In genomic region chr3:4587061-4587837, GRCh38 we compare ENCODE assay signal across 20 cellular contexts.
DNase-seq lines count a peak whose midpoint lies in the region; ATAC-seq, FAIRE-seq and TF ChIP-seq lines count a peak whose summit lies in the region.
"Had no signal": no experiment of that assay in that cellular context is flagged by ENCODE, and none has a peak within 500 bp of the region (broad histone marks: within the 10 kb centered on the region; RNA-seq: fewer than 3 reads in every experiment).

No MANE protein-coding gene starts in this region.

- H4K20me1 ChIP-seq in K562 (replicated peaks; ENCODE audit: control insufficient read depth, insufficient read depth, low read length) = no peaks in the 10 kb centered on the region; the same call in 1 of the 2 replicates

- H3K9me3 ChIP-seq in K562 (replicated peaks; ENCODE audit: control insufficient read depth, insufficient read depth, low read depth, low read length) (no peaks in the 10 kb centered on the region), sigmoid colon (no peaks in the 10 kb centered on the region)
- H3K9me3 ChIP-seq: Caco-2, mucosa of descending colon, pancreas had no signal

- DNase-seq in activated CD4-positive, alpha-beta memory T cell treated with anti-CD3 and anti-CD28 coated beads for 36 hours = peak; percentile 67
- no peak for DNase-seq in activated CD4-positive, alpha-beta memory T cell treated with anti-CD3 and anti-CD28 coated beads, Interleukin-2, amount 10 ng/mL, durations not matched to agents 7 days and 5 days
- DNase-seq in HCEC 1CT = peak; percentile 15
- DNase-seq in K562 (ENCODE audit: extremely low read depth in 1 of 4, low spot score in 3 of 4) = no peak
- DNase-seq in sigmoid colon = no peak
- DNase-seq in NCI-H774 (lab: John Stamatoyannopoulos, UW) = no peak
- no peak for DNase-seq in HuH-7.5 (ENCODE audit: low spot score)
- no peak for DNase-seq in HK-2 (ENCODE audit: unreplicated experiment)
- DNase-seq: Caco-2, cortex of kidney, HFFc6, mucosa of descending colon, NCI-H187 treated with DMSO at 0.1 percent for 48 hours, NCI-H526 treated with DMSO at 0.1 percent for 48 hours, pancreas, PC-9, substantia nigra had no signal

- peaks cover 2% of the 10 kb centered on the region for H3K9me3 Mint-ChIP-seq in activated CD4-positive, alpha-beta memory T cell treated with anti-CD3 and anti-CD28 coated beads for 36 hours
- H3K9me3 Mint-ChIP-seq in activated CD4-positive, alpha-beta memory T cell treated with anti-CD3 and anti-CD28 coated beads, Interleukin-2, amount 10 ng/mL, durations not matched to agents 7 days and 5 days = no peaks in the 10 kb centered on the region
- H3K9me3 Mint-ChIP-seq: HFFc6 had no signal

- no peak overlapping the region for H3K4me3 ChIP-seq in K562
- H3K4me3 ChIP-seq in sigmoid colon = no peak overlapping the region
- H3K4me3 ChIP-seq: mucosa of descending colon, pancreas, PC-9, SK-N-MC, skin epidermis had no signal

- no peaks in the 10 kb centered on the region for H3K36me3 ChIP-seq in K562 (ENCODE audit: control insufficient read depth, insufficient read depth, low read length)
- no peaks in the 10 kb centered on the region for H3K36me3 ChIP-seq in sigmoid colon
- H3K36me3 ChIP-seq: pancreas had no signal

- no peak overlapping the region for H3K4me2 ChIP-seq in K562 (ENCODE audit: insufficient read depth, low read length)
- H3K4me2 ChIP-seq: PC-9 had no signal

- H3K9me1 ChIP-seq in K562 (ENCODE audit: control insufficient read depth, insufficient read depth, low read length) = no peaks in the 10 kb centered on the region

- in situ Hi-C loops in K562 (cut with MboI) = no loop called here

- CTCF ChIA-PET in activated CD4-positive, alpha-beta memory T cell treated with anti-CD3 and anti-CD28 coated beads for 36 hours (lab: Charles Lee) = interaction anchor here (1.4 to 3.5 kb wide), 3 partner anchors 46 to 237 kb away, joined by 4 to 14 read pairs (median 10); no protein-coding TSS in a partner anchor
- CTCF ChIA-PET in activated CD4-positive, alpha-beta memory T cell treated with anti-CD3 and anti-CD28 coated beads, Interleukin-2, amount 10 ng/mL, durations not matched to agents 7 days and 5 days (lab: Charles Lee) = interaction anchor here (1.0 kb wide), 1 partner anchor 68 kb away, joined by 4 read pairs; no protein-coding TSS in a partner anchor
- CTCF ChIA-PET in K562 (lab: Yijun Ruan, JAX; ENCODE audit: low intra/inter-chr PET ratio) = no interaction called here

- 46% methylated on average over 8 of the region's 8 CpGs for WGBS in K562 (ENCODE audit: insufficient coverage, low coverage, missing lambda C conversion rate)
- 76 to 78% methylated on average over 8 of the region's 8 CpGs for WGBS in sigmoid colon, 2 donors

- no peaks in the 10 kb centered on the region for H3K79me2 ChIP-seq in K562 (ENCODE audit: control insufficient read depth, insufficient read depth, low read length)

- H3K27ac Mint-ChIP-seq in activated CD4-positive, alpha-beta memory T cell treated with anti-CD3 and anti-CD28 coated beads for 36 hours = no peak overlapping the region
- H3K27ac Mint-ChIP-seq in activated CD4-positive, alpha-beta memory T cell treated with anti-CD3 and anti-CD28 coated beads, Interleukin-2, amount 10 ng/mL, durations not matched to agents 7 days and 5 days = no peak overlapping the region
- H3K27ac Mint-ChIP-seq: HFFc6 had no signal

- H3K27me3 ChIP-seq in K562 (ENCODE audit: control insufficient read depth in 2 of 2, insufficient read depth in 2 of 2, low read length in 2 of 2) (no peaks in the 10 kb centered on the region), sigmoid colon (no peaks in the 10 kb centered on the region)
- H3K27me3 ChIP-seq: pancreas had no signal

- no TSS peak for BruUV-seq in K562 (replicated peaks; lab: Mats Ljungman, UMichigan)

- H3K4me3 Mint-ChIP-seq in activated CD4-positive, alpha-beta memory T cell treated with anti-CD3 and anti-CD28 coated beads for 36 hours = no peak overlapping the region
- no peak overlapping the region for H3K4me3 Mint-ChIP-seq in activated CD4-positive, alpha-beta memory T cell treated with anti-CD3 and anti-CD28 coated beads, Interleukin-2, amount 10 ng/mL, durations not matched to agents 7 days and 5 days
- H3K4me3 Mint-ChIP-seq: HFFc6 had no signal

- H3K27ac ChIP-seq in K562 (ENCODE audit: extremely low read depth, low read depth, low read length) (no peak overlapping the region), sigmoid colon (peak overlapping the region; percentile 30 to 66 (median 46))
- H3K27ac ChIP-seq: pancreas, PC-9, SK-N-MC had no signal

- TF ChIP-seq EP300 in K562 (IDR thresholded peaks at IDR 0.05; ENCODE audit: low read length) = no peak
- no peak for TF ChIP-seq EP300 in sigmoid colon (IDR thresholded peaks at IDR 0.05)

- no peak overlapping the region for H3K9ac ChIP-seq in K562 (ENCODE audit: insufficient read depth in 1 of 2, low read depth in 2 of 2, low read length in 2 of 2)

- no peak for FAIRE-seq in K562 (lab: Jason Lieb, UNC)
- FAIRE-seq: astrocyte, pancreas had no signal

- TF ChIP-seq CTCF in K562 (IDR thresholded peaks at IDR 0.05 in 2 of 3, conservative IDR thresholded peaks at IDR 0.05 in 1 of 3; ENCODE audit: insufficient read depth in 2 of 3, low read depth in 1 of 3, low read length in 3 of 3) (no peak), sigmoid colon (IDR thresholded peaks at IDR 0.05) (no peak)

- H3K4me1 Mint-ChIP-seq in activated CD4-positive, alpha-beta memory T cell treated with anti-CD3 and anti-CD28 coated beads for 36 hours (ENCODE audit: low read depth) = peaks cover 67% of the 10 kb centered on the region
- H3K4me1 Mint-ChIP-seq in activated CD4-positive, alpha-beta memory T cell treated with anti-CD3 and anti-CD28 coated beads, Interleukin-2, amount 10 ng/mL, durations not matched to agents 7 days and 5 days = peaks cover 43% of the 10 kb centered on the region

- POLR2A ChIA-PET in activated CD4-positive, alpha-beta memory T cell treated with anti-CD3 and anti-CD28 coated beads for 36 hours (lab: Charles Lee) = no interaction called here
- POLR2A ChIA-PET in activated CD4-positive, alpha-beta memory T cell treated with anti-CD3 and anti-CD28 coated beads, Interleukin-2, amount 10 ng/mL, durations not matched to agents 7 days and 5 days (lab: Charles Lee) = no interaction called here
- POLR2A ChIA-PET in K562 (lab: Yijun Ruan, JAX) = interaction anchor here (1.0 to 2.0 kb wide), 5 partner anchors 9 to 236 kb away, joined by 3 to 7 read pairs (median 5); partner anchors contain the start of gene ITPR1

- intact Hi-C loops in activated CD4-positive, alpha-beta memory T cell treated with anti-CD3 and anti-CD28 coated beads for 36 hours (cut with micrococcal nuclease) = loop anchor here (1.0 to 5.0 kb wide), 3 partner anchors 14 to 175 kb away; partner anchors contain the start of gene ITPR1
- intact Hi-C loops in K562 (cut with micrococcal nuclease) = no loop called here
- intact Hi-C loops in sigmoid colon (cut with DNase I) = loop anchor here (5.0 to 10.0 kb wide), 2 partner anchors 45 to 122 kb away; partner anchors contain the start of gene SUMF1

- no peaks in the 10 kb centered on the region for H3K27me3 Mint-ChIP-seq in activated CD4-positive, alpha-beta memory T cell treated with anti-CD3 and anti-CD28 coated beads for 36 hours
- no peaks in the 10 kb centered on the region for H3K27me3 Mint-ChIP-seq in activated CD4-positive, alpha-beta memory T cell treated with anti-CD3 and anti-CD28 coated beads, Interleukin-2, amount 10 ng/mL, durations not matched to agents 7 days and 5 days

- no peak for TF ChIP-seq RAD21 in K562 (CRISPR knock-in tag; conservative IDR thresholded peaks at IDR 0.05 in 1 of 2, IDR thresholded peaks at IDR 0.05 in 1 of 2)

- H2AFZ ChIP-seq in K562 (ENCODE audit: low read depth, low read length) = no peak overlapping the region
- H2AFZ ChIP-seq: PC-9 had no signal

- no peaks in the 10 kb centered on the region for H3K36me3 Mint-ChIP-seq in activated CD4-positive, alpha-beta memory T cell treated with anti-CD3 and anti-CD28 coated beads for 36 hours
- peaks cover 14% of the 10 kb centered on the region for H3K36me3 Mint-ChIP-seq in activated CD4-positive, alpha-beta memory T cell treated with anti-CD3 and anti-CD28 coated beads, Interleukin-2, amount 10 ng/mL, durations not matched to agents 7 days and 5 days (ENCODE audit: low read depth)

- H3K4me1 ChIP-seq in K562 (replicated peaks in 1 of 2; ENCODE audit: control insufficient read depth in 2 of 2, insufficient read depth in 2 of 2, low read length in 2 of 2) (peaks cover 0 to 4% of the 10 kb centered on the region in 2 experiments; a peak in 2 of 5 replicates), sigmoid colon (peaks cover 0 to 69% (median 52%) of the 10 kb centered on the region in 4 donors)

- no peak for TF ChIP-seq POLR2A in K562 (conservative IDR thresholded peaks at IDR 0.05)
- TF ChIP-seq POLR2A in sigmoid colon (IDR thresholded peaks at IDR 0.05) = no peak

- ATAC-seq in K562 = no peak
- ATAC-seq: mucosa of descending colon, pancreas had no signal

TF ChIP-seq in K562, 482 proteins besides CTCF, POLR2A, EP300 and RAD21:
- TF ChIP-seq HMBOX1 (IDR thresholded peaks at IDR 0.05) (peak; percentile 54; the same call in 1 of the 2 replicates), NFXL1 (CRISPR knock-in tag; IDR thresholded peaks at IDR 0.05) (no peak)

Comparison
In these comparisons a context has a peak if more than half of its experiments do, and no peak if none do; other contexts are left out.
1. DNase-seq: peak in activated CD4-positive, alpha-beta memory T cell treated with anti-CD3 and anti-CD28 coated beads for 36 hours (single experiment) and HCEC 1CT (single experiment); none in activated CD4-positive, alpha-beta memory T cell treated with anti-CD3 and anti-CD28 coated beads, Interleukin-2, amount 10 ng/mL, durations not matched to agents 7 days and 5 days (single experiment), K562 (0 of 4), sigmoid colon (single experiment), NCI-H774 (single experiment), HuH-7.5 (single experiment) and HK-2 (single experiment).